ENCODE assay signal across 11 cellular contexts in the genomic region with DNA sequence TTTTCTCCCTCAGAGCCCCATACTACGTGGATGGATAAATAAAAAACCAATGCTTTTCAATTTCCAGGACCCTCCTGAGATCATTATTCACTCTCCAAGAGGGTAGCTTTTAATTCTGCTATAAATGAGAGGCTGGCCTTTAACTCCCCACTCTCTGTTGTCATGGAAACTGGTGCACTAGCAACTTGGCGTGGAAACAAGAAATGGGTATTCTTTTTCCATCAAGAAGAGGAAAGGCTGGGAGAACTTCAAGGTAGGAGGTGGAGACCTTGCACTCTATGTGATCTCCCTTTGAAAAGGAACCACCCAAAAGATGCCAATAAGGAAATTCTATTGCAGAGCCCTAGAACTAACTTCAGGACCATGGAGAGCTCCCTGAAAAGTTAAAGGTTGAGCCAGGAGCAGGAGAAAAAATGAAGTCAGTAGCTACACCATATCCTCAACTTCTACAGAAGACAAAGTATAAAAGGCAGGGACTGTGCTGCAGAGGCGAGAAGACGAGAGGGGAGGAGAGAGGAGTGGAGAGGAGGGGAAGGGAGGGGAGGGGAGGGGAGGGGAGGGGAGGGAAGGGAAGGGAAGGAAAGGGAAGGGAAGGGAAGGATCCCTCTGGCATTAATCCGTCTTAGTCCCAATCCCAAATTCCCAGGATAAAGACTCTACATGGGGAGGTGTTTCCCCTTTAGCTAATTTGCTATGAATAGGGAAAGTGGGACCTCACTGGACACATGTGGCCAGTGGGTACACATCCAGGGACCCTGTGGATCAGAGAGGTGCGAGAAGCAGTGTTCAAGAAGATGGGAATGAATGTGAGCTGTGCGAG. TPM values are rescaled to one million over a fixed set of nuclear protein-coding genes. Genes with fewer than 3 reads are reported as not detected.
A peak's percentile ranks its signal among the peaks of the same experiment; 100 is the strongest.
DNase-seq lines count a peak whose midpoint lies in the region; ATAC-seq and TF ChIP-seq lines count a peak whose summit lies in the region.
"Had no signal": no experiment of that assay in that cellular context is flagged by ENCODE, and none has a peak within 500 bp of the region (broad histone marks: within the 10 kb centered on the region; RNA-seq: fewer than 3 reads in every experiment).

No MANE protein-coding gene starts in this region.

- H3K79me2 ChIP-seq in GM23338 (replicated peaks; ENCODE audit: insufficient read depth) = no peaks in the 10 kb centered on the region

- DNase-seq in CD1c-positive myeloid dendritic cell (ENCODE audit: extremely low spot score) = peak; percentile 33
- peak; percentile 84 for DNase-seq in GM23338 (ENCODE audit: low spot score)
- DNase-seq in SW480 (ENCODE audit: low spot score) = peak; percentile 22
- peak; percentile 33 for DNase-seq in germinal center (ENCODE audit: low spot score)
- no peak for DNase-seq in activated CD4-positive, alpha-beta T cell treated with anti-CD3 and anti-CD28 coated beads for 48 hours
- DNase-seq: NCI-H2171 treated with DMSO at 0.1 percent for 48 hours, posterior cingulate gyrus had no signal

- no peak overlapping the region for H3K4me3 Mint-ChIP-seq in GM23338

- H2AFZ ChIP-seq in GM23338 = no peak overlapping the region

- H4K20me1 ChIP-seq in GM23338 (replicated peaks; ENCODE audit: insufficient read depth) = no peaks in the 10 kb centered on the region

- H3K9me3 Mint-ChIP-seq in GM23338 = no peaks in the 10 kb centered on the region

- H3K27me3 Mint-ChIP-seq in GM23338 (ENCODE audit: insufficient read depth, low read depth, poor library complexity) = peaks cover 7% of the 10 kb centered on the region

- H3K27me3 ChIP-seq in GM23338 (ENCODE audit: insufficient read depth) = no peaks in the 10 kb centered on the region

- H3K27ac Mint-ChIP-seq in GM23338 = no peak overlapping the region

- no peaks in the 10 kb centered on the region; the same call in 1 of the 2 replicates for H3K4me1 ChIP-seq in GM23338 (ENCODE audit: insufficient read depth)
- H3K4me1 ChIP-seq: foreskin keratinocyte had no signal

- H3K9me2 ChIP-seq in GM23338 (ENCODE audit: insufficient read depth) = no peaks in the 10 kb centered on the region

- ATAC-seq in GM23338 (peak; percentile 47; the same call in 2 of the 3 replicates), GM21576 (IDR thresholded peaks at IDR 0.05; ENCODE audit: unreplicated experiment) (no peak), GM21528 (IDR thresholded peaks at IDR 0.05; ENCODE audit: low FRiP score, unreplicated experiment) (no peak), GM18907 (IDR thresholded peaks at IDR 0.05; ENCODE audit: unreplicated experiment) (no peak)
- ATAC-seq: foreskin keratinocyte had no signal

- H3K36me3 ChIP-seq in GM23338 (ENCODE audit: insufficient read depth) = no peaks in the 10 kb centered on the region

- H3K4me2 ChIP-seq in GM23338 = no peak overlapping the region

- H3K4me1 Mint-ChIP-seq in GM23338 = no peaks in the 10 kb centered on the region

- no peak overlapping the region for H3K27ac ChIP-seq in GM23338 (ENCODE audit: low read depth)
- H3K27ac ChIP-seq: foreskin keratinocyte had no signal

- no peaks in the 10 kb centered on the region for H3F3A ChIP-seq in GM23338 (replicated peaks; ENCODE audit: low read depth)

- no peak for TF ChIP-seq CTCF in GM23338 (conservative IDR thresholded peaks at IDR 0.05; ENCODE audit: low read depth in 2 of 2)

- H3K36me3 Mint-ChIP-seq in GM23338 (ENCODE audit: low read depth) = no peaks in the 10 kb centered on the region

- no peak overlapping the region for H3K4me3 ChIP-seq in GM23338

TF ChIP-seq in GM23338, 12 proteins besides CTCF, POLR2A, EP300 and RAD21 (continues in another document):
- TF ChIP-seq REST (IDR thresholded peaks at IDR 0.05; ENCODE audit: unreplicated experiment) (peak; percentile 84), EZH2phosphoT487 (IDR thresholded peaks at IDR 0.05; ENCODE audit: unreplicated experiment) (no peak), EZH2 (IDR thresholded peaks at IDR 0.05; ENCODE audit: low read depth, unreplicated experiment) (no peak), ZNF331 (CRISPR knock-in tag; IDR thresholded peaks at IDR 0.05; ENCODE audit: low read depth) (peak; percentile 87)
- TF ChIP-seq, protein P1, sequence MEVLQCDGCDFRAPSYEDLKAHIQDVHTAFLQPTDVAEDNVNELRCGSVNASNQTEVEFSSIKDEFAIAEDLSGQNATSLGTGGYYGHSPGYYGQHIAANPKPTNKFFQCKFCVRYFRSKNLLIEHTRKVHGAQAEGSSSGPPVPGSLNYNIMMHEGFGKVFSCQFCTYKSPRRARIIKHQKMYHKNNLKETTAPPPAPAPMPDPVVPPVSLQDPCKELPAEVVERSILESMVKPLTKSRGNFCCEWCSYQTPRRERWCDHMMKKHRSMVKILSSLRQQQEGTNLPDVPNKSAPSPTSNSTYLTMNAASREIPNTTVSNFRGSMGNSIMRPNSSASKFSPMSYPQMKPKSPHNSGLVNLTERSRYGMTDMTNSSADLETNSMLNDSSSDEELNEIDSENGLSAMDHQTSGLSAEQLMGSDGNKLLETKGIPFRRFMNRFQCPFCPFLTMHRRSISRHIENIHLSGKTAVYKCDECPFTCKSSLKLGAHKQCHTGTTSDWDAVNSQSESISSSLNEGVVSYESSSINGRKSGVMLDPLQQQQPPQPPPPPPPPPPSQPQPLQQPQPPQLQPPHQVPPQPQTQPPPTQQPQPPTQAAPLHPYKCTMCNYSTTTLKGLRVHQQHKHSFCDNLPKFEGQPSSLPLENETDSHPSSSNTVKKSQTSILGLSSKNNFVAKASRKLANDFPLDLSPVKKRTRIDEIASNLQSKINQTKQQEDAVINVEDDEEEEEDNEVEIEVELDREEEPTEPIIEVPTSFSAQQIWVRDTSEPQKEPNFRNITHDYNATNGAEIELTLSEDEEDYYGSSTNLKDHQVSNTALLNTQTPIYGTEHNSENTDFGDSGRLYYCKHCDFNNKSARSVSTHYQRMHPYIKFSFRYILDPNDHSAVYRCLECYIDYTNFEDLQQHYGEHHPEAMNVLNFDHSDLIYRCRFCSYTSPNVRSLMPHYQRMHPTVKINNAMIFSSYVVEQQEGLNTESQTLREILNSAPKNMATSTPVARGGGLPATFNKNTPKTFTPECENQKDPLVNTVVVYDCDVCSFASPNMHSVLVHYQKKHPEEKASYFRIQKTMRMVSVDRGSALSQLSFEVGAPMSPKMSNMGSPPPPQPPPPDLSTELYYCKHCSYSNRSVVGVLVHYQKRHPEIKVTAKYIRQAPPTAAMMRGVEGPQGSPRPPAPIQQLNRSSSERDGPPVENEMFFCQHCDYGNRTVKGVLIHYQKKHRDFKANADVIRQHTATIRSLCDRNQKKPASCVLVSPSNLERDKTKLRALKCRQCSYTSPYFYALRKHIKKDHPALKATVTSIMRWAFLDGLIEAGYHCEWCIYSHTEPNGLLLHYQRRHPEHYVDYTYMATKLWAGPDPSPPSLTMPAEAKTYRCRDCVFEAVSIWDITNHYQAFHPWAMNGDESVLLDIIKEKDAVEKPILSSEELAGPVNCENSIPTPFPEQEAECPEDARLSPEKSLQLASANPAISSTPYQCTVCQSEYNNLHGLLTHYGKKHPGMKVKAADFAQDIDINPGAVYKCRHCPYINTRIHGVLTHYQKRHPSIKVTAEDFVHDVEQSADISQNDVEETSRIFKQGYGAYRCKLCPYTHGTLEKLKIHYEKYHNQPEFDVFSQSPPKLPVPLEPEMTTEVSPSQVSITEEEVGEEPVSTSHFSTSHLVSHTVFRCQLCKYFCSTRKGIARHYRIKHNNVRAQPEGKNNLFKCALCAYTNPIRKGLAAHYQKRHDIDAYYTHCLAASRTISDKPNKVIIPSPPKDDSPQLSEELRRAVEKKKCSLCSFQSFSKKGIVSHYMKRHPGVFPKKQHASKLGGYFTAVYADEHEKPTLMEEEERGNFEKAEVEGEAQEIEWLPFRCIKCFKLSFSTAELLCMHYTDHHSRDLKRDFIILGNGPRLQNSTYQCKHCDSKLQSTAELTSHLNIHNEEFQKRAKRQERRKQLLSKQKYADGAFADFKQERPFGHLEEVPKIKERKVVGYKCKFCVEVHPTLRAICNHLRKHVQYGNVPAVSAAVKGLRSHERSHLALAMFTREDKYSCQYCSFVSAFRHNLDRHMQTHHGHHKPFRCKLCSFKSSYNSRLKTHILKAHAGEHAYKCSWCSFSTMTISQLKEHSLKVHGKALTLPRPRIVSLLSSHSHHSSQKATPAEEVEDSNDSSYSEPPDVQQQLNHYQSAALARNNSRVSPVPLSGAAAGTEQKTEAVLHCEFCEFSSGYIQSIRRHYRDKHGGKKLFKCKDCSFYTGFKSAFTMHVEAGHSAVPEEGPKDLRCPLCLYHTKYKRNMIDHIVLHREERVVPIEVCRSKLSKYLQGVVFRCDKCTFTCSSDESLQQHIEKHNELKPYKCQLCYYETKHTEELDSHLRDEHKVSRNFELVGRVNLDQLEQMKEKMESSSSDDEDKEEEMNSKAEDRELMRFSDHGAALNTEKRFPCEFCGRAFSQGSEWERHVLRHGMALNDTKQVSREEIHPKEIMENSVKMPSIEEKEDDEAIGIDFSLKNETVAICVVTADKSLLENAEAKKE (CRISPR knock-in tag; IDR thresholded peaks at IDR 0.05) = no peak

RNA-seq across cellular contexts. Expression of gene FICD, which starts 46.7 kb away (rescaled TPM):
- 4.9 and 6.0 TPM in 2 replicates for total RNA-seq in GM23338 (2014; rRNA removed; shearing (Covaris generic))
- 5.3 and 7.6 TPM in 2 replicates for polyA plus RNA-seq in GM23338 (2016; fragmentation: Nextera tagmentation; extraction: Ambion mirVana)
